ENCODE assay signal across 17 cellular contexts in genomic region chr9:125989090-125989501, GRCh38.
"Had no signal": no experiment of that assay in that cellular context is flagged by ENCODE, and none has a peak within 500 bp of the region (broad histone marks: within the 10 kb centered on the region; RNA-seq: fewer than 3 reads in every experiment).

No MANE protein-coding gene starts in this region.

- H3K27ac ChIP-seq: ascending aorta, esophagus muscularis mucosa, gastroesophageal sphincter, heart right ventricle, skin epidermis had no signal

- H3K36me3 ChIP-seq: ascending aorta, esophagus muscularis mucosa, gastroesophageal sphincter, heart right ventricle had no signal

- H3K4me1 ChIP-seq: ascending aorta, esophagus muscularis mucosa, gastroesophageal sphincter, heart right ventricle had no signal

- H3K9me3 ChIP-seq: ascending aorta, esophagus muscularis mucosa, gastroesophageal sphincter, heart right ventricle had no signal

- H3K4me3 ChIP-seq: ascending aorta, esophagus muscularis mucosa, gastroesophageal sphincter, heart right ventricle, skin epidermis had no signal

- DNase-seq: activated CD4-positive, alpha-beta T cell treated with anti-CD3 and anti-CD28 coated beads for 36 hours; activated CD4-positive, alpha-beta T cell treated with anti-CD3 and anti-CD28 coated beads, Interleukin-2, amount 50 U/mL, for 48 hours; activated naive CD4-positive, alpha-beta T cell treated with anti-CD3 and anti-CD28 coated beads, Interleukin-2, amount 50 U/mL, for 16 hours; cortex of kidney; heart right ventricle; nucleus accumbens; retina; stimulated activated CD4-positive, alpha-beta T cell treated with anti-CD3 and anti-CD28 coated beads, Interleukin-15, amount 100 ng/mL, for 24 hours; stimulated activated CD4-positive, alpha-beta T cell treated with anti-CD3 and anti-CD28 coated beads, Interleukin-2, amount 100 ng/mL, for 48 hours; stimulated activated naive CD8-positive, alpha-beta T cell treated with anti-CD3 and anti-CD28 coated beads, Interleukin-15, amount 100 ng/mL, for 72 hours; SW 1271; T-helper 2 cell; trophoblast cell had no signal

- ATAC-seq: activated CD4-positive, alpha-beta T cell treated with anti-CD3 and anti-CD28 coated beads for 36 hours; gastroesophageal sphincter; stimulated activated naive CD8-positive, alpha-beta T cell treated with anti-CD3 and anti-CD28 coated beads, Interleukin-15, amount 100 ng/mL, for 72 hours had no signal

- H3K27me3 ChIP-seq: ascending aorta, esophagus muscularis mucosa, gastroesophageal sphincter had no signal
